Comparison of ENCODE assay signal across 2 cellular contexts in genomic region chr16:1509307-1510221, GRCh38.
TF ChIP-seq lines count a peak whose summit lies in the region.

No MANE protein-coding gene starts in this region.

TF ChIP-seq in IMR-90, 13 proteins besides CTCF, POLR2A, EP300 and RAD21:
- TF ChIP-seq CEBPB (IDR thresholded peaks at IDR 0.05; ENCODE audit: low read depth, low read length) (no peak), BHLHE40 (IDR thresholded peaks at IDR 0.05; ENCODE audit: low read depth, low read length) (no peak), CHD1 (IDR thresholded peaks at IDR 0.05; ENCODE audit: low read depth, low read length) (no peak), ELK1 (IDR thresholded peaks at IDR 0.05; ENCODE audit: borderline replicate concordance, low read depth, low read length) (no peak), RFX5 (IDR thresholded peaks at IDR 0.05; ENCODE audit: low read depth, low read length) (no peak), NFE2L2 (IDR thresholded peaks at IDR 0.05; ENCODE audit: low read depth, low read length) (no peak), USF2 (IDR thresholded peaks at IDR 0.05; ENCODE audit: low read depth, low read length) (no peak), MAZ (IDR thresholded peaks at IDR 0.05; ENCODE audit: borderline replicate concordance, low read depth, low read length) (no peak), FOS (IDR thresholded peaks at IDR 0.05; ENCODE audit: low read depth, low read length) (no peak), RCOR1 (IDR thresholded peaks at IDR 0.05; ENCODE audit: insufficient replicate concordance, low read length) (no peak), MAFK (IDR thresholded peaks at IDR 0.05; ENCODE audit: low read depth, low read length) (no peak), MXI1 (IDR thresholded peaks at IDR 0.05; ENCODE audit: borderline replicate concordance, low read depth, low read length) (no peak), SMC3 (IDR thresholded peaks at IDR 0.05; ENCODE audit: low read depth, low read length) (no peak)

TF ChIP-seq in H1, 55 proteins besides CTCF, POLR2A, EP300 and RAD21:
- no peak for TF ChIP-seq HDAC2 (IDR thresholded peaks at IDR 0.05; ENCODE audit: borderline replicate concordance in 1 of 2, low read depth in 2 of 2, low read length in 2 of 2)
- no peak for TF ChIP-seq TCF12 (IDR thresholded peaks at IDR 0.05; ENCODE audit: low read depth, low read length)
- TF ChIP-seq SP4 (IDR thresholded peaks at IDR 0.05; ENCODE audit: low read length): no peak
- TF ChIP-seq BCL11A (IDR thresholded peaks at IDR 0.05; ENCODE audit: low read depth in 2 of 2, low read length in 2 of 2): no peak
- TF ChIP-seq POLR2AphosphoS5 (IDR thresholded peaks at IDR 0.05; ENCODE audit: low read depth, low read length): no peak
- no peak for TF ChIP-seq FOSL1 (IDR thresholded peaks at IDR 0.05; ENCODE audit: insufficient read depth, low read depth, low read length)
- no peak for TF ChIP-seq SP2 (IDR thresholded peaks at IDR 0.05; ENCODE audit: low read length)
- no peak for TF ChIP-seq RXRA (IDR thresholded peaks at IDR 0.05; ENCODE audit: insufficient read depth, low read depth, low read length)
- TF ChIP-seq SRF (IDR thresholded peaks at IDR 0.05; ENCODE audit: low read depth, low read length): no peak
- TF ChIP-seq POU5F1 (IDR thresholded peaks at IDR 0.05; ENCODE audit: low read depth, low read length): no peak
- no peak for TF ChIP-seq PHF8 (conservative IDR thresholded peaks at IDR 0.05; ENCODE audit: low read depth, low read length)
- TF ChIP-seq MAFK (IDR thresholded peaks at IDR 0.05; ENCODE audit: low read depth, low read length): no peak
- TF ChIP-seq SIX5 (IDR thresholded peaks at IDR 0.05; ENCODE audit: low read depth, low read length): no peak
TF ChIP-seq in H1: peak in this region for 0.
